22 cellular contexts compared by ENCODE assay signal in genomic region chr1:36732038-36732402, GRCh38.
A peak's percentile ranks its signal among the peaks of the same experiment; 100 is the strongest.
DNase-seq lines count a peak whose midpoint lies in the region; ATAC-seq and TF ChIP-seq lines count a peak whose summit lies in the region.
"Had no signal": no experiment of that assay in that cellular context is flagged by ENCODE, and none has a peak within 500 bp of the region (broad histone marks: within the 10 kb centered on the region; RNA-seq: fewer than 3 reads in every experiment).

No MANE protein-coding gene starts in this region.

- no peak overlapping the region for H3K4me3 Mint-ChIP-seq in endodermal cell
- H3K4me3 Mint-ChIP-seq: CD4-positive, alpha-beta T cell; CD8-positive, alpha-beta memory T cell had no signal

- TF ChIP-seq CTCF in Loucy (conservative IDR thresholded peaks at IDR 0.05; ENCODE audit: low read length), result peak; percentile 7; the same call in 1 of the 2 replicates
- TF ChIP-seq CTCF in endodermal cell (conservative IDR thresholded peaks at IDR 0.05), result no peak
- TF ChIP-seq CTCF in neutrophil (IDR thresholded peaks at IDR 0.05), result no peak
- TF ChIP-seq CTCF in right atrium auricular region (IDR thresholded peaks at IDR 0.05), result no peak

- no peak overlapping the region for H3K9ac ChIP-seq in BLaER1 treated with 17β-estradiol and CSF1 and Interleukin-3, amounts not matched to agents 10 nM and 100 nM
- H3K9ac ChIP-seq in Loucy (ENCODE audit: low read depth, low read length, poor library complexity, severe bottlenecking) (no peak overlapping the region), endodermal cell (ENCODE audit: extremely low read depth, low read length, poor library complexity, severe bottlenecking) (no peak overlapping the region)

- H3K9me3 Mint-ChIP-seq in endodermal cell, result no peaks in the 10 kb centered on the region
- H3K9me3 Mint-ChIP-seq: CD4-positive, alpha-beta T cell; CD8-positive, alpha-beta memory T cell had no signal

- no peak overlapping the region for H3K4me3 ChIP-seq in BLaER1 treated with 17β-estradiol and CSF1 and Interleukin-3, amounts not matched to agents 10 nM and 100 nM
- H3K4me3 ChIP-seq in Loucy (ENCODE audit: low read length, poor library complexity, severe bottlenecking) (no peak overlapping the region), endodermal cell (ENCODE audit: low read length) (no peak overlapping the region), neutrophil (ENCODE audit: low read depth in 1 of 2, low read length in 1 of 2) (no peak overlapping the region), right atrium auricular region (no peak overlapping the region)
- H3K4me3 ChIP-seq: A549, GM12878 had no signal

- no peak overlapping the region for H2AFZ ChIP-seq in Loucy (ENCODE audit: low read length)

- H3K27ac Mint-ChIP-seq in endodermal cell, result peak overlapping the region; percentile 84
- H3K27ac Mint-ChIP-seq: CD4-positive, alpha-beta T cell had no signal

- peaks cover 55 to 79% (median 73%) of the 10 kb centered on the region in 10 experiments for H3K4me1 ChIP-seq in BLaER1 treated with 17β-estradiol and CSF1 and Interleukin-3, amounts not matched to agents 10 nM and 100 nM
- H3K4me1 ChIP-seq in Loucy (ENCODE audit: insufficient read depth, low read length, poor library complexity, severe bottlenecking) (no peaks in the 10 kb centered on the region), endodermal cell (ENCODE audit: control insufficient read depth, insufficient read depth, low read length) (peaks cover 24% of the 10 kb centered on the region), neutrophil (ENCODE audit: control insufficient read depth in 1 of 2, insufficient read depth in 1 of 2, low read depth in 1 of 2, low read length in 1 of 2) (peaks cover 20 to 40% of the 10 kb centered on the region in 2 experiments), right atrium auricular region (no peaks in the 10 kb centered on the region)
- H3K4me1 ChIP-seq: A549, BE2C had no signal

- peaks cover 0 to 11% (median 0%) of the 10 kb centered on the region in 11 experiments; a peak in 4 of 22 replicates for H3K9me3 ChIP-seq in BLaER1 treated with 17β-estradiol and CSF1 and Interleukin-3, amounts not matched to agents 10 nM and 100 nM (replicated peaks in 1 of 11)
- H3K9me3 ChIP-seq in Loucy (ENCODE audit: insufficient read depth, low read depth, low read length), result no peaks in the 10 kb centered on the region
- no peaks in the 10 kb centered on the region for H3K9me3 ChIP-seq in endodermal cell (ENCODE audit: control insufficient read depth, low read length)
- H3K9me3 ChIP-seq in neutrophil, result no peaks in the 10 kb centered on the region
- no peaks in the 10 kb centered on the region for H3K9me3 ChIP-seq in right atrium auricular region
- H3K9me3 ChIP-seq: A549, BE2C had no signal

- H3K36me3 Mint-ChIP-seq in endodermal cell (ENCODE audit: low read depth), result no peaks in the 10 kb centered on the region
- H3K36me3 Mint-ChIP-seq: CD8-positive, alpha-beta memory T cell had no signal

- H3K27me3 Mint-ChIP-seq in endodermal cell (ENCODE audit: insufficient read depth), result no peaks in the 10 kb centered on the region

- H3K27me3 ChIP-seq in BLaER1 treated with 17β-estradiol and CSF1 and Interleukin-3, amounts not matched to agents 10 nM and 100 nM, result peaks cover 0 to 2% (median 0%) of the 10 kb centered on the region in 11 experiments; a peak in 1 of 22 replicates
- H3K27me3 ChIP-seq in Loucy (ENCODE audit: insufficient read depth, low read length, poor library complexity, severe bottlenecking) (no peaks in the 10 kb centered on the region), endodermal cell (ENCODE audit: control insufficient read depth, insufficient read depth, low read length, poor library complexity, severe bottlenecking) (no peaks in the 10 kb centered on the region), neutrophil (peaks cover 37% of the 10 kb centered on the region), right atrium auricular region (peaks cover 0 to 3% of the 10 kb centered on the region in 2 donors)
- H3K27me3 ChIP-seq: BE2C had no signal

- H3K4me1 Mint-ChIP-seq in endodermal cell, result peaks cover 61% of the 10 kb centered on the region
- H3K4me1 Mint-ChIP-seq: CD8-positive, alpha-beta memory T cell had no signal

- no peaks in the 10 kb centered on the region for H3K79me2 ChIP-seq in Loucy (ENCODE audit: insufficient read depth, low read length)

- no peaks in the 10 kb centered on the region for H3K9me2 ChIP-seq in Loucy (replicated peaks; ENCODE audit: low read depth, low read length)

- DNase-seq in endodermal cell (peak; percentile 32), OCI-M1 (lab: John Stamatoyannopoulos, UW) (no peak), right atrium auricular region (ENCODE audit: low spot score) (no peak)
- DNase-seq: 8988T; ACHN; AML-193; BE2C; CD8-positive, alpha-beta memory T cell; DMS 273 treated with DMSO at 0.1 percent for 48 hours; DMS79; EL; GDM1; GOT3; HCEC 1CT had no signal

- WGBS in endodermal cell (ENCODE audit: insufficient coverage in 1 of 2, insufficient read length in 1 of 2), 2 experiments, result 89 to 90% methylated on average over 6 of the region's 6 CpGs

- H4K20me1 ChIP-seq in BLaER1 treated with 17β-estradiol and CSF1 and Interleukin-3, amounts not matched to agents 10 nM and 100 nM, result no peaks in the 10 kb centered on the region; a peak in 1 of 22 replicates
- H4K20me1 ChIP-seq in Loucy (ENCODE audit: insufficient read depth, low read length, poor library complexity, severe bottlenecking), result no peaks in the 10 kb centered on the region

- H3K36me3 ChIP-seq in BLaER1 treated with 17β-estradiol and CSF1 and Interleukin-3, amounts not matched to agents 10 nM and 100 nM, result no peaks in the 10 kb centered on the region
- H3K36me3 ChIP-seq in Loucy (ENCODE audit: insufficient read depth, low read length) (no peaks in the 10 kb centered on the region), endodermal cell (ENCODE audit: control insufficient read depth, insufficient read depth, low read length) (no peaks in the 10 kb centered on the region), neutrophil (no peaks in the 10 kb centered on the region), right atrium auricular region (no peaks in the 10 kb centered on the region)
- H3K36me3 ChIP-seq: BE2C had no signal

- peak overlapping the region; percentile 46 to 99 (median 89) for H3K4me2 ChIP-seq in BLaER1 treated with 17β-estradiol and CSF1 and Interleukin-3, amounts not matched to agents 10 nM and 100 nM
- no peak overlapping the region for H3K4me2 ChIP-seq in Loucy (ENCODE audit: low read depth, low read length, poor library complexity, severe bottlenecking)
- H3K4me2 ChIP-seq: A549 had no signal

- H3F3A ChIP-seq in Loucy (ENCODE audit: low read depth), result no peaks in the 10 kb centered on the region

- ATAC-seq in HG03045 (IDR thresholded peaks at IDR 0.05; ENCODE audit: unreplicated experiment), result no peak

- H3K27ac ChIP-seq in BLaER1 treated with 17β-estradiol and CSF1 and Interleukin-3, amounts not matched to agents 10 nM and 100 nM, result peak overlapping the region in 5 of 11 experiments; percentile 22 to 75 (median 43); a peak in 3 of 22 replicates
- no peak overlapping the region for H3K27ac ChIP-seq in endodermal cell (ENCODE audit: low read depth, low read length)
- peak overlapping the region; percentile 72 for H3K27ac ChIP-seq in neutrophil
- no peak overlapping the region for H3K27ac ChIP-seq in right atrium auricular region
- H3K27ac ChIP-seq: A549, C4-2B had no signal
